In the genomic region with DNA sequence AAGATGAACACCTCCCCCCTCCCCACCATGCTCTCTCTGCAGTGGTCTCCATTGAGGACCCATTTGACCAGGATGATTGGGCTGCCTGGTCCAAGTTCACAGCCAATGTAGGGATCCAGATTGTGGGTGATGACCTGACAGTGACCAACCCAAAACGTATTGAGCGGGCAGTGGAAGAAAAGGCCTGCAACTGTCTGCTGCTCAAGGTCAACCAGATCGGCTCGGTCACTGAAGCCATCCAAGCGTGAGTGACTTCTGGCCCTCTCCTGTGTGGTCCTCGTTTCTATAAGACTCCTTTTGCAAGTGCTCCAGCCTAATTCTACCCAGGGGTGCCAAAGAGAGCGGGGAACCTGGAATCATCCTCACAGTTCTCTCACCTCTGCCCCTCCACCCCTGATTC, we compare ENCODE assay signal across 1 cellular context.
TF ChIP-seq lines count a peak whose summit lies in the region.

No MANE protein-coding gene starts in this region.

TF ChIP-seq in HepG2, 621 proteins besides CTCF, POLR2A, EP300 and RAD21:
- peak; percentile 77 for TF ChIP-seq RBM22 (optimal IDR thresholded peaks at IDR 0.05; ENCODE audit: low read length)
- TF ChIP-seq, protein P1, sequence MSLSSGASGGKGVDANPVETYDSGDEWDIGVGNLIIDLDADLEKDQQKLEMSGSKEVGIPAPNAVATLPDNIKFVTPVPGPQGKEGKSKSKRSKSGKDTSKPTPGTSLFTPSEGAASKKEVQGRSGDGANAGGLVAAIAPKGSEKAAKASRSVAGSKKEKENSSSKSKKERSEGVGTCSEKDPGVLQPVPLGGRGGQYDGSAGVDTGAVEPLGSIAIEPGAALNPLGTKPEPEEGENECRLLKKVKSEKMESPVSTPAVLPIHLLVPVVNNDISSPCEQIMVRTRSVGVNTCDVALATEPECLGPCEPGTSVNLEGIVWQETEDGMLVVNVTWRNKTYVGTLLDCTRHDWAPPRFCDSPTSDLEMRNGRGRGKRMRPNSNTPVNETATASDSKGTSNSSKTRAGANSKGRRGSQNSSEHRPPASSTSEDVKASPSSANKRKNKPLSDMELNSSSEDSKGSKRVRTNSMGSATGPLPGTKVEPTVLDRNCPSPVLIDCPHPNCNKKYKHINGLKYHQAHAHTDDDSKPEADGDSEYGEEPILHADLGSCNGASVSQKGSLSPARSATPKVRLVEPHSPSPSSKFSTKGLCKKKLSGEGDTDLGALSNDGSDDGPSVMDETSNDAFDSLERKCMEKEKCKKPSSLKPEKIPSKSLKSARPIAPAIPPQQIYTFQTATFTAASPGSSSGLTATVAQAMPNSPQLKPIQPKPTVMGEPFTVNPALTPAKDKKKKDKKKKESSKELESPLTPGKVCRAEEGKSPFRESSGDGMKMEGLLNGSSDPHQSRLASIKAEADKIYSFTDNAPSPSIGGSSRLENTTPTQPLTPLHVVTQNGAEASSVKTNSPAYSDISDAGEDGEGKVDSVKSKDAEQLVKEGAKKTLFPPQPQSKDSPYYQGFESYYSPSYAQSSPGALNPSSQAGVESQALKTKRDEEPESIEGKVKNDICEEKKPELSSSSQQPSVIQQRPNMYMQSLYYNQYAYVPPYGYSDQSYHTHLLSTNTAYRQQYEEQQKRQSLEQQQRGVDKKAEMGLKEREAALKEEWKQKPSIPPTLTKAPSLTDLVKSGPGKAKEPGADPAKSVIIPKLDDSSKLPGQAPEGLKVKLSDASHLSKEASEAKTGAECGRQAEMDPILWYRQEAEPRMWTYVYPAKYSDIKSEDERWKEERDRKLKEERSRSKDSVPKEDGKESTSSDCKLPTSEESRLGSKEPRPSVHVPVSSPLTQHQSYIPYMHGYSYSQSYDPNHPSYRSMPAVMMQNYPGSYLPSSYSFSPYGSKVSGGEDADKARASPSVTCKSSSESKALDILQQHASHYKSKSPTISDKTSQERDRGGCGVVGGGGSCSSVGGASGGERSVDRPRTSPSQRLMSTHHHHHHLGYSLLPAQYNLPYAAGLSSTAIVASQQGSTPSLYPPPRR (CRISPR knock-in tag; IDR thresholded peaks at IDR 0.05; ENCODE audit: borderline replicate concordance) = no peak
- 0 out of 2 replicates have a peak, but pooled peaks have one; percentile 26 for TF ChIP-seq RBFOX2 (IDR thresholded peaks at IDR 0.05; ENCODE audit: low read depth, low read length)
